Comparison of ENCODE assay signal across 10 cellular contexts in the genomic region with DNA sequence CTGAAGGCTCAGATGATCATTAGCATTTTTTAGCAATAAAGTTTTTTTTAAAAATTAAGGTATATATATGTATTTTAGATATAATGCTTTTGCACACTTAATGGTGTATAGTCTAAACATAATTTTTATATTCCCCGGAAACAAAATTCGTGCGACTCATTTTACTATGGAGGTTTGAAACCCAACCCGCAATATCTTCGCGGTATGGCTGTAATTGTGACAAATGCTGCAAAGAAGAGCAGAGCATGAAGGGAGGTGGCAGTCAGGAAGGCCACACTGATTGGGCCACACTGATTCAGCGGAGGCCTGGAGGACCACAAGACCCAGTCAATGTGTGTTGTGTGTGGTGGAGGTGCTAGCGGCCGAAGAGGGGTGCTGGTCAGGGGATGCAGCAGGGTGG. TPM values are rescaled to one million over a fixed set of nuclear protein-coding genes. Genes with fewer than 3 reads are reported as not detected.
A peak's percentile ranks its signal among the peaks of the same experiment; 100 is the strongest.
DNase-seq lines count a peak whose midpoint lies in the region; ATAC-seq and TF ChIP-seq lines count a peak whose summit lies in the region.
"Had no signal": no experiment of that assay in that cellular context is flagged by ENCODE, and none has a peak within 500 bp of the region (broad histone marks: within the 10 kb centered on the region; RNA-seq: fewer than 3 reads in every experiment).

No MANE protein-coding gene starts in this region.

- H2BK120ac ChIP-seq in mesendoderm (ENCODE audit: low read depth, low read length), result no peak overlapping the region

- WGBS in heart left ventricle, 4 donors, result 79 to 89% (median 86%) methylated on average over 9 of the region's 9 CpGs
- WGBS in mesendoderm (ENCODE audit: extremely low coverage, insufficient coverage, low lambda C conversion rate), result no CpG with 5 or more reads among the region's 9 CpGs

- no peak for TF ChIP-seq POLR2A in heart left ventricle (IDR thresholded peaks at IDR 0.05)

- H3K4me3 Mint-ChIP-seq in type B pancreatic cell, result peak overlapping the region; percentile 90

- no peak overlapping the region for H3K23ac ChIP-seq in mesendoderm (ENCODE audit: low read length)

- H3K4me2 ChIP-seq in mesendoderm (ENCODE audit: low read length), result no peak overlapping the region

- peak overlapping the region; percentile 6 for H3K27ac Mint-ChIP-seq in type B pancreatic cell

- no peak overlapping the region for H3K4ac ChIP-seq in mesendoderm (ENCODE audit: low read depth, low read length)

- H2BK15ac ChIP-seq in mesendoderm (replicated peaks; ENCODE audit: low read depth), result no peak overlapping the region

- H2BK5ac ChIP-seq in mesendoderm (ENCODE audit: low read length), result no peak overlapping the region

- ATAC-seq in heart left ventricle (no peak), left cardiac atrium (no peak), GM21381 (IDR thresholded peaks at IDR 0.05; ENCODE audit: unreplicated experiment) (no peak)

- H3K36me3 ChIP-seq in heart left ventricle, result no peaks in the 10 kb centered on the region
- H3K36me3 ChIP-seq in brain microvascular endothelial cell (replicated peaks), result no peaks in the 10 kb centered on the region
- no peaks in the 10 kb centered on the region for H3K36me3 ChIP-seq in mesendoderm (ENCODE audit: control insufficient read depth, insufficient read depth, low read length)
- H3K36me3 ChIP-seq: neutrophil had no signal

- in situ Hi-C loops in brain microvascular endothelial cell (cut with HindIII; ENCODE audit: low pct_ligation_motif_present, low sequenced_read_pairs), result no loop called here

- H3K27me3 Mint-ChIP-seq in type B pancreatic cell, result peaks cover 16% of the 10 kb centered on the region

- H3K79me1 ChIP-seq in mesendoderm (ENCODE audit: low read length), result no peaks in the 10 kb centered on the region

- peak overlapping the region in 11 of 12 donors; percentile 44 to 76 (median 66) for H3K4me3 ChIP-seq in heart left ventricle
- peak overlapping the region; percentile 64 for H3K4me3 ChIP-seq in brain microvascular endothelial cell (ENCODE audit: low read depth, low read length)
- H3K4me3 ChIP-seq in mesendoderm (ENCODE audit: low read length), result no peak overlapping the region

- H3K9me3 Mint-ChIP-seq in type B pancreatic cell, result no peaks in the 10 kb centered on the region

- H3K4me1 Mint-ChIP-seq in type B pancreatic cell (ENCODE audit: unreplicated experiment), result peaks cover 8% of the 10 kb centered on the region

- no peaks in the 10 kb centered on the region for H3K9me3 ChIP-seq in heart left ventricle
- H3K9me3 ChIP-seq: neutrophil had no signal

- no peak overlapping the region for H3K18ac ChIP-seq in mesendoderm (ENCODE audit: low read length)

- H3K56ac ChIP-seq in mesendoderm (ENCODE audit: low read length), result peak overlapping the region; percentile 83

- intact Hi-C loops in heart left ventricle (cut with DNase I) (loop anchor here (2.0 to 10.0 kb wide), 8 partner anchors 41 to 305 kb away; no protein-coding TSS in a partner anchor), left cardiac atrium (cut with DNase I) (loop anchor here (2.0 to 5.0 kb wide), 2 partner anchors 48 to 99 kb away; no protein-coding TSS in a partner anchor)

- no peak overlapping the region for H4K8ac ChIP-seq in mesendoderm (ENCODE audit: low read depth, low read length)

- peaks cover 0 to 11% (median 6%) of the 10 kb centered on the region in 12 donors for H3K4me1 ChIP-seq in heart left ventricle
- H3K4me1 ChIP-seq in mesendoderm (ENCODE audit: control insufficient read depth, low read depth, low read length), result peaks cover 7% of the 10 kb centered on the region

- H4K5ac ChIP-seq in mesendoderm (ENCODE audit: low read length), result no peak overlapping the region

- no peaks in the 10 kb centered on the region for H3K36me3 Mint-ChIP-seq in type B pancreatic cell

- H2AK5ac ChIP-seq in mesendoderm (ENCODE audit: low read length), result no peak overlapping the region

- TF ChIP-seq CTCF in heart left ventricle (IDR thresholded peaks at IDR 0.05), result no peak
- no peak for TF ChIP-seq CTCF in brain microvascular endothelial cell (IDR thresholded peaks at IDR 0.05; ENCODE audit: low read depth, low read length, missing control alignments)
- no peak for TF ChIP-seq CTCF in type B pancreatic cell (conservative IDR thresholded peaks at IDR 0.05)

- H3K27ac ChIP-seq in heart left ventricle, result peak overlapping the region in 3 of 12 donors; percentile 59 to 82 (median 78)
- no peak overlapping the region for H3K27ac ChIP-seq in brain microvascular endothelial cell
- H3K27ac ChIP-seq in mesendoderm (ENCODE audit: low read depth, low read length), result no peak overlapping the region
- H3K27ac ChIP-seq: neutrophil had no signal

- H3K79me2 ChIP-seq in mesendoderm (ENCODE audit: control insufficient read depth, insufficient read depth, low read length), result no peaks in the 10 kb centered on the region

- DNase-seq in heart left ventricle (no peak), left cardiac atrium (no peak), brain microvascular endothelial cell (no peak), mesendoderm (no peak), type B pancreatic cell (ENCODE audit: extremely low spot score, unreplicated experiment) (no peak), NCI-H524 treated with DMSO at 0.1 percent for 48 hours (lab: John Stamatoyannopoulos, UW) (no peak), KG1 (lab: John Stamatoyannopoulos, UW) (no peak)

- H3K27me3 ChIP-seq in heart left ventricle, result peaks cover 0 to 7% (median 0%) of the 10 kb centered on the region in 9 donors
- H3K27me3 ChIP-seq in brain microvascular endothelial cell (replicated peaks), result peaks cover 3% of the 10 kb centered on the region
- no peaks in the 10 kb centered on the region for H3K27me3 ChIP-seq in mesendoderm (ENCODE audit: insufficient read depth, low read length, poor library complexity)

- peak overlapping the region; percentile 81 for H3K9ac ChIP-seq in mesendoderm (ENCODE audit: low read length)

RNA-seq across cellular contexts. Expression of gene CYP8B1, which starts 4.5 kb away (rescaled TPM):
- total RNA-seq in heart left ventricle (under 1 TPM in 1 of 9 donors, not detected in 8; 0.14 TPM), left cardiac atrium (not detected), type B pancreatic cell (ENCODE audit: low replicate concordance) (not detected in 2 replicates)
- polyA plus RNA-seq in heart left ventricle, result not detected
- polyA plus RNA-seq in mesendoderm (2013, experiment 1 of 2), result 0.01 TPM
- not detected for polyA plus RNA-seq in mesendoderm (2013, experiment 2 of 2)
- total RNA-seq: M059J had no signal

RNA-seq across cellular contexts. Expression of gene ZNF662, which starts 25.8 kb away (rescaled TPM):
- total RNA-seq in heart left ventricle (10 to 100 TPM in 1 of 9 donors, 1 to 10 TPM in 8; 1.0 to 11.1 (median 5.3) TPM), left cardiac atrium (1 to 10 TPM; 5.2 to 6.3 TPM), type B pancreatic cell (ENCODE audit: low replicate concordance) (0.48 TPM in 1 of 2 replicates, not detected in the other)
- 1 to 10 TPM in 1 of 2 donors, under 1 TPM in 1; 0.76 to 3.2 TPM for polyA plus RNA-seq in heart left ventricle
- 0.10 TPM for polyA plus RNA-seq in mesendoderm (2013, experiment 1 of 2)
- polyA plus RNA-seq in mesendoderm (2013, experiment 2 of 2), result 0.08 TPM
